ENCODE assay signal across 1 cellular context in genomic region chr22:19853058-19853878, GRCh38.
TF ChIP-seq lines count a peak whose summit lies in the region.

No MANE protein-coding gene starts in this region.

TF ChIP-seq in GM23338, 12 proteins besides CTCF, POLR2A, EP300 and RAD21 (continued from another document):
- TF ChIP-seq REST (IDR thresholded peaks at IDR 0.05; ENCODE audit: unreplicated experiment): no peak
- TF ChIP-seq EZH2phosphoT487 (IDR thresholded peaks at IDR 0.05; ENCODE audit: unreplicated experiment): no peak
